30 cellular contexts compared by ENCODE assay signal in genomic region chr10:93216341-93216985, GRCh38.
"Had no signal": no experiment of that assay in that cellular context is flagged by ENCODE, and none has a peak within 500 bp of the region (broad histone marks: within the 10 kb centered on the region; RNA-seq: fewer than 3 reads in every experiment).

No MANE protein-coding gene starts in this region.

- H3K9me3 ChIP-seq: heart right ventricle, lower lobe of right lung, mucosa of descending colon, neutrophil, ovary, right atrium auricular region, stomach, testis, thyroid gland, transverse colon, upper lobe of left lung, vagina had no signal

- ATAC-seq: heart right ventricle; left cardiac atrium; left lobe of liver; lower lobe of right lung; mucosa of descending colon; naive thymus-derived CD4-positive, alpha-beta T cell; natural killer cell treated with Interleukin-12 subunit alpha and Interleukin-12 subunit beta and Interleukin-15 and Interleukin-18, amount 100 ng/mL, for 72 hours; sciatic nerve; stimulated activated naive B cell treated with anti-CD40 and anti-IgM and Interleukin-4, amounts not matched to agents 10 μg/mL and 1 μg/mL and 100 μg/mL, for 72 hours; stimulated activated naive CD8-positive, alpha-beta T cell treated with anti-CD3 and anti-CD28 coated beads, Interleukin-15, Interleukin-2, amounts not matched to agents 100 U/mL and 50 U/mL, for 24 hours had no signal

- H3K4me1 ChIP-seq: heart right ventricle, lower lobe of right lung, stomach, testis, thyroid gland, transverse colon, upper lobe of left lung, vagina had no signal

- H3K79me2 ChIP-seq: hepatocyte had no signal

- DNase-seq: heart right ventricle; kidney glomerular epithelial cell; left cardiac atrium; lower lobe of right lung; mammary epithelial cell; midbrain; mucosa of descending colon; naive thymus-derived CD4-positive, alpha-beta T cell; occipital lobe; ovary; stimulated activated CD4-positive, alpha-beta T cell treated with anti-CD3 and anti-CD28 coated beads, Interleukin-12 subunit alpha, Interleukin-12 subunit beta, amount 100 ng/mL, for 4 hours; stimulated activated CD4-positive, alpha-beta T cell treated with anti-CD3 and anti-CD28 coated beads, Interleukin-15, amount 100 ng/mL, for 24 hours; stimulated activated CD4-positive, alpha-beta T cell treated with anti-CD3 and anti-CD28 coated beads, Interleukin-2, amount 100 ng/mL, for 24 hours; stimulated activated CD4-positive, alpha-beta T cell treated with anti-CD3 and anti-CD28 coated beads, Interleukin-4, amount 100 ng/mL, for 1 hour; stimulated activated naive B cell treated with anti-CD40 and anti-IgM and Interleukin-4, amounts not matched to agents 10 μg/mL and 1 μg/mL and 100 μg/mL, for 72 hours; stimulated activated naive CD8-positive, alpha-beta T cell treated with anti-CD3 and anti-CD28 coated beads, Interleukin-15, Interleukin-2, amounts not matched to agents 100 U/mL and 50 U/mL, for 24 hours; stomach; testis; thyroid gland; transverse colon; upper lobe of left lung had no signal

- H2AFZ ChIP-seq: hepatocyte had no signal

- H3K27ac ChIP-seq: heart right ventricle, hepatocyte, lower lobe of right lung, neutrophil, ovary, right atrium auricular region, skin epidermis, stomach, testis, thyroid gland, transverse colon, upper lobe of left lung, vagina had no signal

- H3K4me2 ChIP-seq: hepatocyte had no signal

- H3K36me3 ChIP-seq: heart right ventricle, lower lobe of right lung, neutrophil, ovary, right atrium auricular region, stomach, thyroid gland, transverse colon, upper lobe of left lung, vagina had no signal

- H3K27me3 ChIP-seq: heart right ventricle, hepatocyte, neutrophil, ovary, right atrium auricular region, stomach, testis, thyroid gland, transverse colon, upper lobe of left lung, vagina had no signal

- FAIRE-seq: keratinocyte had no signal

- H3K4me3 ChIP-seq: heart right ventricle, hepatocyte, lower lobe of right lung, mucosa of descending colon, ovary, right atrium auricular region, skin epidermis, stomach, testis, thyroid gland, transverse colon, upper lobe of left lung, vagina had no signal
